8 cellular contexts compared by ENCODE assay signal in the genomic region with DNA sequence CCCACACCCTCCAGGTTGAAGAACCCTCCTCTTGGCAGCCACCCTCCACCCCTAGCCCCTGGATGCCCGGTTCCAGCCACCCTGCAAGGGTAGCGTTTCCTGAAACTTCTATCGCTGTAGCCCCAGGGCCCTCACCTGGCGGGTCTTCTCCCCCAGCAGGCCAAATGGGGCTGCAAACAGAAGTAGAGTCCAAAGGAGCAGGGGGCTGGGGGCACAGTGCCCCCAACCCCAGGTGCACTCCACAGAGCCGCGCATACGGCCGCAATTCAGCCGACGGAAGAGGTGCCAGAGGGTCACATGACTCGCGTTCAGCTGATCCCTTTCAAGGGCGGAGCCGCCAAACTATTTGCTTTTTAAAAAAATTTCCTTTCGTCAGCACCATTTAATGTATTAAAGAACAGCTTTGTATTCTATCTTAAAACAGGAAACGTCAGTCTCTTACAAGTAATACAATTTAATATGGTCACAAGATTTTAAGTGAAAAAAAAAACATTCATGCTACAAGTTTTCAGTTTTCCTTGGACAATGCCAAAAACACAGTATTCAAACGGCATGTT. TPM values are rescaled to one million over a fixed set of nuclear protein-coding genes. Genes with fewer than 3 reads are reported as not detected.
DNase-seq lines count a peak whose midpoint lies in the region; ATAC-seq, FAIRE-seq and TF ChIP-seq lines count a peak whose summit lies in the region.

A gene with protein sequence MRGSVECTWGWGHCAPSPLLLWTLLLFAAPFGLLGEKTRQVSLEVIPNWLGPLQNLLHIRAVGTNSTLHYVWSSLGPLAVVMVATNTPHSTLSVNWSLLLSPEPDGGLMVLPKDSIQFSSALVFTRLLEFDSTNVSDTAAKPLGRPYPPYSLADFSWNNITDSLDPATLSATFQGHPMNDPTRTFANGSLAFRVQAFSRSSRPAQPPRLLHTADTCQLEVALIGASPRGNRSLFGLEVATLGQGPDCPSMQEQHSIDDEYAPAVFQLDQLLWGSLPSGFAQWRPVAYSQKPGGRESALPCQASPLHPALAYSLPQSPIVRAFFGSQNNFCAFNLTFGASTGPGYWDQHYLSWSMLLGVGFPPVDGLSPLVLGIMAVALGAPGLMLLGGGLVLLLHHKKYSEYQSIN (minus strand): TSS at position 289 of the 557 bp plus-strand sequence. CDS start 34 bp downstream, at position 255.

- no peaks in the 10 kb centered on the region for H4K20me1 ChIP-seq in endothelial cell of umbilical vein (replicated peaks; ENCODE audit: control insufficient read depth, extremely low read depth, insufficient read depth, low read length)

- FAIRE-seq in endothelial cell of umbilical vein (lab: Jason Lieb, UNC), result peak; percentile 98

- no peak for ATAC-seq in HG03342 (IDR thresholded peaks at IDR 0.05; ENCODE audit: unreplicated experiment)

- H3K23ac ChIP-seq in mesendoderm (ENCODE audit: low read length), result no peak within 1 kb of the TSS

- peak within 1 kb of the TSS; percentile 9 for H4K5ac ChIP-seq in mesendoderm (ENCODE audit: low read length)

- peaks cover 6% of the 10 kb centered on the region for H3K79me2 ChIP-seq in endothelial cell of umbilical vein (ENCODE audit: control insufficient read depth, insufficient read depth, low read length)
- no peaks in the 10 kb centered on the region for H3K79me2 ChIP-seq in mesendoderm (ENCODE audit: control insufficient read depth, insufficient read depth, low read length)

- no peak within 1 kb of the TSS for H2BK120ac ChIP-seq in mesendoderm (ENCODE audit: low read depth, low read length)

- peak within 1 kb of the TSS; percentile 75 for H3K4me2 ChIP-seq in endothelial cell of umbilical vein (ENCODE audit: insufficient read depth, low read length)
- peak within 1 kb of the TSS; percentile 57 for H3K4me2 ChIP-seq in mesendoderm (ENCODE audit: low read length)

- H3K9me1 ChIP-seq in endothelial cell of umbilical vein (replicated peaks; ENCODE audit: control insufficient read depth, extremely low read depth, insufficient read depth, low read length), result no peaks in the 10 kb centered on the region

- H3K4ac ChIP-seq in mesendoderm (ENCODE audit: low read depth, low read length), result no peak within 1 kb of the TSS

- no peak within 1 kb of the TSS for H2BK15ac ChIP-seq in mesendoderm (replicated peaks; ENCODE audit: low read depth)

- peaks cover 5% of the 10 kb centered on the region for H3K79me1 ChIP-seq in mesendoderm (ENCODE audit: low read length)

- H3K9me3 ChIP-seq in HEK293 (ENCODE audit: control insufficient read depth, insufficient read depth, low read depth, low read length) (no peaks in the 10 kb centered on the region), endothelial cell of umbilical vein (replicated peaks; ENCODE audit: control insufficient read depth, insufficient read depth, low read length) (no peaks in the 10 kb centered on the region)

- peak within 1 kb of the TSS; percentile 66 for H3K4me3 ChIP-seq in HEK293 (ENCODE audit: low read depth, low read length)
- H3K4me3 ChIP-seq in endothelial cell of umbilical vein (replicated peaks in 1 of 3; ENCODE audit: insufficient read depth in 1 of 3, low read depth in 1 of 3, low read length in 3 of 3), result peak within 1 kb of the TSS; percentile 41 to 82 (median 66)
- peak within 1 kb of the TSS; percentile 61 for H3K4me3 ChIP-seq in mesendoderm (ENCODE audit: low read length)

- peak within 1 kb of the TSS; percentile 84 for H4K8ac ChIP-seq in mesendoderm (ENCODE audit: low read depth, low read length)

- H3K9ac ChIP-seq in endothelial cell of umbilical vein (replicated peaks; ENCODE audit: extremely low read depth, insufficient read depth, low read length), result peak within 1 kb of the TSS; percentile 57
- H3K9ac ChIP-seq in mesendoderm (ENCODE audit: low read length), result peak within 1 kb of the TSS; percentile 83

- H2BK5ac ChIP-seq in mesendoderm (ENCODE audit: low read length), result no peak within 1 kb of the TSS

- no peaks in the 10 kb centered on the region for H3K27me3 ChIP-seq in endothelial cell of umbilical vein (ENCODE audit: control insufficient read depth in 2 of 2, insufficient read depth in 2 of 2, low read length in 2 of 2)
- no peaks in the 10 kb centered on the region for H3K27me3 ChIP-seq in mesendoderm (ENCODE audit: insufficient read depth, low read length, poor library complexity)

- peaks cover 3% of the 10 kb centered on the region; the same call in 1 of the 2 replicates for H3K4me1 ChIP-seq in HEK293 (ENCODE audit: control insufficient read depth, insufficient read depth, low read length)
- H3K4me1 ChIP-seq in endothelial cell of umbilical vein (ENCODE audit: control insufficient read depth, extremely low read depth, insufficient read depth, low read length), result peaks cover 10% of the 10 kb centered on the region
- H3K4me1 ChIP-seq in mesendoderm (ENCODE audit: control insufficient read depth, low read depth, low read length), result peaks cover 5% of the 10 kb centered on the region

- CTCF ChIA-PET in HEK293 (lab: Yijun Ruan, JAX) (interaction anchor here (1.2 to 1.8 kb wide), 2 partner anchors 24 to 70 kb away, joined by 3 to 4 read pairs; no protein-coding TSS in a partner anchor), endothelial cell of umbilical vein (lab: Charles Lee) (interaction anchor here (0.8 to 1.2 kb wide), 4 partner anchors 12 to 44 kb away, joined by 3 to 6 read pairs (median 5); no protein-coding TSS in a partner anchor)

- no peak within 1 kb of the TSS for H3K18ac ChIP-seq in mesendoderm (ENCODE audit: low read length)

- dilution Hi-C loops in endothelial cell of umbilical vein (cut with MboI; ENCODE audit: extremely low pct_ligation_motif_present, low sequenced_read_pairs), result no loop called here

- peak; percentile 79 for TF ChIP-seq POLR2A in endothelial cell of umbilical vein (IDR thresholded peaks at IDR 0.05; ENCODE audit: low read depth, low read length)

- no TSS peak for BruUV-seq in endothelial cell of umbilical vein (replicated peaks; lab: Mats Ljungman, UMichigan)

- peak within 1 kb of the TSS; percentile 83 for H3K56ac ChIP-seq in mesendoderm (ENCODE audit: low read length)

- H3K27ac ChIP-seq in HEK293 (ENCODE audit: extremely low read depth, low read depth, low read length) (no peak within 1 kb of the TSS; the same call in 1 of the 2 replicates), endothelial cell of umbilical vein (ENCODE audit: insufficient read depth, low read depth, low read length) (peak within 1 kb of the TSS; percentile 3), mesendoderm (ENCODE audit: low read depth, low read length) (no peak within 1 kb of the TSS)

- intact Hi-C loops in endothelial cell of umbilical vein (cut with micrococcal nuclease), result no loop called here

- H3K36me3 ChIP-seq in HEK293 (ENCODE audit: control insufficient read depth in 2 of 2, insufficient read depth in 1 of 2, low read length in 2 of 2) (peaks cover 0 to 34% of the 10 kb centered on the region in 2 experiments; a peak in 1 of 3 replicates), endothelial cell of umbilical vein (ENCODE audit: control insufficient read depth in 2 of 2, extremely low read depth in 1 of 2, insufficient read depth in 2 of 2, low read length in 2 of 2) (peaks cover 0 to 2% of the 10 kb centered on the region in 2 experiments), mesendoderm (ENCODE audit: control insufficient read depth, insufficient read depth, low read length) (no peaks in the 10 kb centered on the region)

- POLR2A ChIA-PET in HEK293 (lab: Yijun Ruan, JAX), result interaction anchor here (0.6 to 1.3 kb wide), 3 partner anchors 13 to 102 kb away, joined by 3 to 19 read pairs (median 7); a partner anchor contains a TSS
- POLR2A ChIA-PET in endothelial cell of umbilical vein (lab: Charles Lee), result interaction anchor here (0.6 to 0.9 kb wide), 2 partner anchors 12 to 22 kb away, joined by 3 to 4 read pairs; no protein-coding TSS in a partner anchor

- DNase-seq in CD1c-positive myeloid dendritic cell (ENCODE audit: extremely low spot score) (peak; percentile 62), NCI-H774 (lab: John Stamatoyannopoulos, UW) (peak; percentile 31), activated T-cell treated with anti-CD3 and anti-CD28 coated beads for 1 hour (ENCODE audit: low read depth) (peak; percentile 41), endothelial cell of umbilical vein (ENCODE audit: low read depth, low spot score) (peak; percentile 66), mesendoderm (peak; percentile 45)
- peak; percentile 29 for DNase-seq in stimulated activated CD8-positive, alpha-beta memory T cell treated with anti-CD3 and anti-CD28 coated beads, Interleukin-15, amount 100 ng/mL, for 24 hours (ENCODE audit: low read depth)

- no peak for TF ChIP-seq CTCF in HEK293 (tag by site-specific recombination; IDR thresholded peaks at IDR 0.05)
- no peak for TF ChIP-seq CTCF in endothelial cell of umbilical vein (IDR thresholded peaks at IDR 0.05; ENCODE audit: extremely low read depth in 1 of 2, insufficient read depth in 1 of 2, low read depth in 1 of 2, low read length in 2 of 2)

- H2AFZ ChIP-seq in endothelial cell of umbilical vein (ENCODE audit: low read depth, low read length), result peak within 1 kb of the TSS; percentile 71

- H2AK5ac ChIP-seq in mesendoderm (ENCODE audit: low read length), result peak within 1 kb of the TSS; percentile 73

- no CpG with 5 or more reads among the region's 17 CpGs for WGBS in mesendoderm (ENCODE audit: extremely low coverage, insufficient coverage, low lambda C conversion rate)

TF ChIP-seq in HEK293, 187 proteins besides CTCF, POLR2A, EP300 and RAD21 (continues in another document):
- no peak for TF ChIP-seq ZNF548 (tag by site-specific recombination; IDR thresholded peaks at IDR 0.05)
- TF ChIP-seq EGR2 (tag by site-specific recombination; IDR thresholded peaks at IDR 0.05; ENCODE audit: low read depth), result no peak

TF ChIP-seq in endothelial cell of umbilical vein, 7 proteins besides CTCF, POLR2A, EP300 and RAD21 (continues in another document):
- TF ChIP-seq FOS (IDR thresholded peaks at IDR 0.05; ENCODE audit: borderline replicate concordance, insufficient read depth, low read length) (no peak), GATA2 (IDR thresholded peaks at IDR 0.05; ENCODE audit: insufficient read depth, insufficient read length, low read depth, low read length) (no peak), EZH2 (IDR thresholded peaks at IDR 0.05; ENCODE audit: borderline replicate concordance, low read depth, low read length, severe bottlenecking) (no peak), POLR2AphosphoS5 (IDR thresholded peaks at IDR 0.05; ENCODE audit: insufficient read depth, low read depth, low read length) (peak; percentile 69)

RNA-seq across cellular contexts. Expression of the gene that starts here (rescaled TPM):
- total RNA-seq in endothelial cell of umbilical vein, result 83.3 and 84.3 TPM in 2 replicates
- 109 and 136 TPM in 2 replicates for polyA plus RNA-seq in endothelial cell of umbilical vein
- 58.5 and 61.2 TPM in 2 replicates for polyA plus RNA-seq in endothelial cell of umbilical vein (2011; cell fraction: cytosol; rRNA removed)
- polyA plus RNA-seq in endothelial cell of umbilical vein (2011; cell fraction: nucleus; rRNA removed), result 31.9 and 43.5 TPM in 2 replicates
- polyA plus RNA-seq in endothelial cell of umbilical vein (2012), result 75.5 TPM in 2 replicates
- 44.3 and 53.0 TPM in 2 replicates for polyA minus RNA-seq in endothelial cell of umbilical vein
- 10.9 TPM for polyA minus RNA-seq in endothelial cell of umbilical vein (2011; cell fraction: cytosol; rRNA and poly(A)+ RNA removed)
- 12.9 and 14.8 TPM in 2 replicates for polyA minus RNA-seq in endothelial cell of umbilical vein (2011; cell fraction: nucleus; rRNA and poly(A)+ RNA removed)
- 38.2 TPM for polyA plus RNA-seq in mesendoderm (2013, experiment 1 of 2)
- 36.4 TPM for polyA plus RNA-seq in mesendoderm (2013, experiment 2 of 2)
